ENCODE assay signal across 25 cellular contexts in genomic region chr1:228259368-228259894, GRCh38.
"Had no signal": no experiment of that assay in that cellular context is flagged by ENCODE, and none has a peak within 500 bp of the region (broad histone marks: within the 10 kb centered on the region; RNA-seq: fewer than 3 reads in every experiment).

No MANE protein-coding gene starts in this region.

- H3K27ac Mint-ChIP-seq: mesothelial cell of epicardium; natural killer cell; nephron progenitor cell; neural progenitor cell; stimulated activated memory B cell treated with anti-CD40 and anti-IgM and Interleukin-4, amounts not matched to agents 10 μg/mL and 1 μg/mL and 100 μg/mL, for 72 hours; stimulated activated naive CD8-positive, alpha-beta T cell treated with anti-CD3 and anti-CD28 coated beads, Interleukin-15, amount 100 ng/mL, for 72 hours; type B pancreatic cell had no signal

- H3K4me1 ChIP-seq: neural progenitor cell, pancreas, right atrium auricular region, right lobe of liver, tibial nerve, uterus had no signal

- H3K9me3 ChIP-seq: pancreas, right atrium auricular region, right lobe of liver had no signal

- H3K36me3 ChIP-seq: neural progenitor cell, pancreas, right lobe of liver, uterus had no signal

- H3K4me3 Mint-ChIP-seq: mesothelial cell of epicardium; naive B cell; natural killer cell; nephron progenitor cell; neural progenitor cell; stimulated activated memory B cell treated with anti-CD40 and anti-IgM and Interleukin-4, amounts not matched to agents 10 μg/mL and 1 μg/mL and 100 μg/mL, for 72 hours; stimulated activated naive CD8-positive, alpha-beta T cell treated with anti-CD3 and anti-CD28 coated beads, Interleukin-15, amount 100 ng/mL, for 72 hours; type B pancreatic cell had no signal

- DNase-seq: islet precursor cell; left ventricle myocardium inferior; naive B cell; natural killer cell; nephron progenitor cell; posterior cingulate gyrus; right lobe of liver; stimulated activated CD4-positive, alpha-beta T cell treated with anti-CD3 and anti-CD28 coated beads, Interleukin-1b, Interleukin-23, amount 100 ng/mL, for 48 hours; stimulated activated CD4-positive, alpha-beta T cell treated with anti-CD3 and anti-CD28 coated beads, Interleukin-2, amount 100 ng/mL, for 48 hours; stimulated activated CD4-positive, alpha-beta T cell treated with anti-CD3 and anti-CD28 coated beads, Interleukin-4, amount 100 ng/mL, for 4 hours; stimulated activated CD8-positive, alpha-beta memory T cell treated with anti-CD3 and anti-CD28 coated beads, Interleukin-4, amount 100 ng/mL, for 48 hours; stimulated activated naive CD4-positive, alpha-beta T cell treated with Interleukin-2 at 50 U/mL for 16 hours; stimulated activated naive CD8-positive, alpha-beta T cell treated with anti-CD3 and anti-CD28 coated beads, Interleukin-15, amount 100 ng/mL, for 72 hours; substantia nigra; uterus had no signal

- H3K27me3 Mint-ChIP-seq: naive B cell; stimulated activated memory B cell treated with anti-CD40 and anti-IgM and Interleukin-4, amounts not matched to agents 10 μg/mL and 1 μg/mL and 100 μg/mL, for 72 hours; stimulated activated naive CD8-positive, alpha-beta T cell treated with anti-CD3 and anti-CD28 coated beads, Interleukin-15, amount 100 ng/mL, for 72 hours; type B pancreatic cell had no signal

- H3K4me1 Mint-ChIP-seq: mesothelial cell of epicardium; naive B cell; natural killer cell; nephron progenitor cell; neural progenitor cell; stimulated activated memory B cell treated with anti-CD40 and anti-IgM and Interleukin-4, amounts not matched to agents 10 μg/mL and 1 μg/mL and 100 μg/mL, for 72 hours; stimulated activated naive CD8-positive, alpha-beta T cell treated with anti-CD3 and anti-CD28 coated beads, Interleukin-15, amount 100 ng/mL, for 72 hours had no signal

- H3K36me3 Mint-ChIP-seq: natural killer cell had no signal

- H3K27ac ChIP-seq: hepatocyte, left ventricle myocardium inferior, neural progenitor cell, pancreas, right atrium auricular region, right lobe of liver, tibial nerve, uterus had no signal

- H3K9me3 Mint-ChIP-seq: natural killer cell; stimulated activated naive CD8-positive, alpha-beta T cell treated with anti-CD3 and anti-CD28 coated beads, Interleukin-15, amount 100 ng/mL, for 72 hours had no signal

- H3K27me3 ChIP-seq: hepatocyte, neural progenitor cell, pancreas, right atrium auricular region, right lobe of liver, tibial nerve, uterus had no signal

- ATAC-seq: natural killer cell; pancreas; stimulated activated memory B cell treated with anti-CD40 and anti-IgM and Interleukin-4, amounts not matched to agents 10 μg/mL and 1 μg/mL and 100 μg/mL, for 72 hours; stimulated activated naive CD8-positive, alpha-beta T cell treated with anti-CD3 and anti-CD28 coated beads, Interleukin-15, amount 100 ng/mL, for 72 hours had no signal

- H3K4me3 ChIP-seq: hepatocyte, left ventricle myocardium inferior, lung, neural progenitor cell, pancreas, right atrium auricular region, right lobe of liver, smooth muscle cell, tibial nerve, uterus had no signal

- H3K9ac ChIP-seq: neural progenitor cell had no signal
